In the genomic region with DNA sequence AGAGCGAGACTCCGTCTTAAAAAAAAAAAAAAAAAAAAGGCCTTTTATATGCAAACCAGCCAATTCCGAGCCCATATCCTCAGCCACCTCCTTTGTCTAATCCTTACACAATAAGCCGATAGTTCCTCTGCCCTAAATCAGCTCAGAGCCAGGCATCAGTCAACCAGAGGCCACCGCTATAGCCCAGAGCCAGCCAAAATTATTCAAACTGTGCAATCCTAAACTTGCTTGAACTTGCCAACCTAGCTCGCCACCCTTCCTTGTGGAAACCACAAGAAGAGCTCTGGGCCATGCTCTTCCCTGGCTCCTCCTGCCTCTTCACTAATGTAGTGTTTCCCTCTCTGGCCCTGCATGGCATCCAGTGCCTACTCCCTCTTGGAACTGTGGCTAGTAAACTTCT, we compare ENCODE assay signal across 16 cellular contexts. TPM values are rescaled to one million over a fixed set of nuclear protein-coding genes. Genes with fewer than 3 reads are reported as not detected.
A peak's percentile ranks its signal among the peaks of the same experiment; 100 is the strongest.
DNase-seq lines count a peak whose midpoint lies in the region; ATAC-seq and TF ChIP-seq lines count a peak whose summit lies in the region.
"Had no signal": no experiment of that assay in that cellular context is flagged by ENCODE, and none has a peak within 500 bp of the region (broad histone marks: within the 10 kb centered on the region; RNA-seq: fewer than 3 reads in every experiment).

No MANE protein-coding gene starts in this region.

- CTCF ChIA-PET in activated CD4-positive, alpha-beta memory T cell treated with anti-CD3 and anti-CD28 coated beads, Interleukin-2, amount 10 ng/mL, durations not matched to agents 7 days and 5 days (lab: Charles Lee) = interaction anchor here (1.7 kb wide), 2 partner anchors 45 to 108 kb away, joined by 5 to 7 read pairs; no protein-coding TSS in a partner anchor

- no peak for ATAC-seq in stimulated activated naive CD8-positive, alpha-beta T cell treated with anti-CD3 and anti-CD28 coated beads, Interleukin-15, amount 100 ng/mL, for 72 hours
- ATAC-seq in stimulated activated naive CD8-positive, alpha-beta T cell treated with anti-CD3 and anti-CD28 coated beads, Interleukin-15, Interleukin-2, amounts not matched to agents 100 U/mL and 50 U/mL, for 24 hours = no peak
- ATAC-seq in heart left ventricle = no peak

- H3K4me1 Mint-ChIP-seq in stimulated activated naive CD8-positive, alpha-beta T cell treated with anti-CD3 and anti-CD28 coated beads, Interleukin-15, amount 100 ng/mL, for 72 hours = peaks cover 76% of the 10 kb centered on the region
- H3K4me1 Mint-ChIP-seq in activated CD4-positive, alpha-beta memory T cell treated with anti-CD3 and anti-CD28 coated beads, Interleukin-2, amount 10 ng/mL, durations not matched to agents 7 days and 5 days = peaks cover 54% of the 10 kb centered on the region
- H3K4me1 Mint-ChIP-seq in chondrocyte (ENCODE audit: low read depth) = peaks cover 9% of the 10 kb centered on the region

- no peak for DNase-seq in stimulated activated naive CD8-positive, alpha-beta T cell treated with anti-CD3 and anti-CD28 coated beads, Interleukin-15, amount 100 ng/mL, for 72 hours
- no peak for DNase-seq in stimulated activated naive CD8-positive, alpha-beta T cell treated with anti-CD3 and anti-CD28 coated beads, Interleukin-15, Interleukin-2, amounts not matched to agents 100 U/mL and 50 U/mL, for 24 hours
- DNase-seq in activated CD4-positive, alpha-beta memory T cell treated with anti-CD3 and anti-CD28 coated beads, Interleukin-2, amount 10 ng/mL, durations not matched to agents 7 days and 5 days = no peak
- peak; percentile 68 for DNase-seq in foreskin melanocyte
- no peak for DNase-seq in kidney glomerular epithelial cell (lab: John Stamatoyannopoulos, UW)
- no peak for DNase-seq in sigmoid colon
- DNase-seq in heart left ventricle = no peak
- DNase-seq in chondrocyte (ENCODE audit: low spot score) = no peak
- DNase-seq: activated CD8-positive, alpha-beta memory T cell treated with anti-CD3 and anti-CD28 coated beads, Interleukin-2, amount 50 U/mL, for 48 hours; EL; KG1; NCI-H187; NCI-H774; stimulated activated CD4-positive, alpha-beta T cell treated with anti-CD3 and anti-CD28 coated beads, Interleukin-4, amount 100 ng/mL, for 1 hour had no signal

- H3K4me1 ChIP-seq in sigmoid colon (no peaks in the 10 kb centered on the region), heart left ventricle (peaks cover 0 to 26% (median 0%) of the 10 kb centered on the region in 12 donors)
- H3K4me1 ChIP-seq: ascending aorta, right atrium auricular region had no signal

- intact Hi-C loops in sigmoid colon (cut with DNase I) (no loop called here), heart left ventricle (cut with DNase I) (no loop called here)

- POLR2A ChIA-PET in activated CD4-positive, alpha-beta memory T cell treated with anti-CD3 and anti-CD28 coated beads, Interleukin-2, amount 10 ng/mL, durations not matched to agents 7 days and 5 days (lab: Charles Lee) = interaction anchor here (0.7 to 19.7 kb wide), 11 partner anchors 9 to 96 kb away, joined by 3 to 185 read pairs (median 4); a partner anchor contains a TSS

- H3K4me3 Mint-ChIP-seq in stimulated activated naive CD8-positive, alpha-beta T cell treated with anti-CD3 and anti-CD28 coated beads, Interleukin-15, amount 100 ng/mL, for 72 hours = no peak overlapping the region
- no peak overlapping the region for H3K4me3 Mint-ChIP-seq in activated CD4-positive, alpha-beta memory T cell treated with anti-CD3 and anti-CD28 coated beads, Interleukin-2, amount 10 ng/mL, durations not matched to agents 7 days and 5 days
- no peak overlapping the region for H3K4me3 Mint-ChIP-seq in chondrocyte (ENCODE audit: unreplicated experiment)

- H3K4me3 ChIP-seq in sigmoid colon (no peak overlapping the region), heart left ventricle (no peak overlapping the region)
- H3K4me3 ChIP-seq: ascending aorta, right atrium auricular region had no signal

- H3K36me3 Mint-ChIP-seq in activated CD4-positive, alpha-beta memory T cell treated with anti-CD3 and anti-CD28 coated beads, Interleukin-2, amount 10 ng/mL, durations not matched to agents 7 days and 5 days (ENCODE audit: low read depth) = peaks cover 74% of the 10 kb centered on the region
- no peaks in the 10 kb centered on the region for H3K36me3 Mint-ChIP-seq in chondrocyte (ENCODE audit: low read depth)

- TF ChIP-seq CTCF in sigmoid colon (IDR thresholded peaks at IDR 0.05) (no peak), heart left ventricle (IDR thresholded peaks at IDR 0.05) (no peak), chondrocyte (IDR thresholded peaks at IDR 0.05) (no peak)

- 92% methylated on average over 6 of the region's 6 CpGs for WGBS in sigmoid colon, 2 donors
- WGBS in heart left ventricle, 4 donors = 81 to 95% (median 83%) methylated on average over 6 of the region's 6 CpGs

- no peaks in the 10 kb centered on the region for H3K27me3 Mint-ChIP-seq in stimulated activated naive CD8-positive, alpha-beta T cell treated with anti-CD3 and anti-CD28 coated beads, Interleukin-15, amount 100 ng/mL, for 72 hours
- H3K27me3 Mint-ChIP-seq in activated CD4-positive, alpha-beta memory T cell treated with anti-CD3 and anti-CD28 coated beads, Interleukin-2, amount 10 ng/mL, durations not matched to agents 7 days and 5 days = no peaks in the 10 kb centered on the region
- no peaks in the 10 kb centered on the region for H3K27me3 Mint-ChIP-seq in chondrocyte (ENCODE audit: low read depth)

- H3K9me3 ChIP-seq in sigmoid colon = no peaks in the 10 kb centered on the region
- no peaks in the 10 kb centered on the region for H3K9me3 ChIP-seq in heart left ventricle
- H3K9me3 ChIP-seq: ascending aorta, right atrium auricular region had no signal

- H3K9me3 Mint-ChIP-seq in stimulated activated naive CD8-positive, alpha-beta T cell treated with anti-CD3 and anti-CD28 coated beads, Interleukin-15, amount 100 ng/mL, for 72 hours = no peaks in the 10 kb centered on the region
- H3K9me3 Mint-ChIP-seq in activated CD4-positive, alpha-beta memory T cell treated with anti-CD3 and anti-CD28 coated beads, Interleukin-2, amount 10 ng/mL, durations not matched to agents 7 days and 5 days = no peaks in the 10 kb centered on the region
- no peaks in the 10 kb centered on the region for H3K9me3 Mint-ChIP-seq in chondrocyte (ENCODE audit: low read depth)

- H3K27ac Mint-ChIP-seq in stimulated activated naive CD8-positive, alpha-beta T cell treated with anti-CD3 and anti-CD28 coated beads, Interleukin-15, amount 100 ng/mL, for 72 hours = peak overlapping the region; percentile 30 to 72
- H3K27ac Mint-ChIP-seq in activated CD4-positive, alpha-beta memory T cell treated with anti-CD3 and anti-CD28 coated beads, Interleukin-2, amount 10 ng/mL, durations not matched to agents 7 days and 5 days = peak overlapping the region; percentile 28
- no peak overlapping the region for H3K27ac Mint-ChIP-seq in chondrocyte (ENCODE audit: unreplicated experiment)

- H3K27ac ChIP-seq in sigmoid colon = no peak overlapping the region
- H3K27ac ChIP-seq in heart left ventricle = no peak overlapping the region
- H3K27ac ChIP-seq: ascending aorta, right atrium auricular region had no signal

- H3K36me3 ChIP-seq in sigmoid colon (no peaks in the 10 kb centered on the region), heart left ventricle (peaks cover 0 to 74% (median 0%) of the 10 kb centered on the region in 9 donors)
- H3K36me3 ChIP-seq: ascending aorta, right atrium auricular region had no signal

- TF ChIP-seq EP300 in sigmoid colon (IDR thresholded peaks at IDR 0.05) = no peak

- H3K27me3 ChIP-seq in sigmoid colon (peaks cover 0 to 5% (median 0%) of the 10 kb centered on the region in 3 donors), heart left ventricle (no peaks in the 10 kb centered on the region)
- H3K27me3 ChIP-seq: ascending aorta, right atrium auricular region had no signal

- no peak for TF ChIP-seq POLR2A in sigmoid colon (IDR thresholded peaks at IDR 0.05)
- no peak for TF ChIP-seq POLR2A in heart left ventricle (IDR thresholded peaks at IDR 0.05)

RNA-seq across cellular contexts. Expression of a gene that starts 17.7 kb away (rescaled TPM):
- total RNA-seq in activated CD4-positive, alpha-beta memory T cell treated with anti-CD3 and anti-CD28 coated beads, Interleukin-2, amount 10 ng/mL, durations not matched to agents 7 days and 5 days = 100 to 1,000 TPM; 583 to 586 TPM
- total RNA-seq in sigmoid colon (1 to 10 TPM; 1.1 to 3.8 (median 2.6) TPM), heart left ventricle (10 to 100 TPM in 2 of 9 donors, 1 to 10 TPM in 4, under 1 TPM in 3; 0.25 to 29.5 (median 1.8) TPM), chondrocyte (not detected in 3 replicates)
- polyA plus RNA-seq in sigmoid colon (10 to 100 TPM in 1 of 3 donors, 1 to 10 TPM in 1, under 1 TPM in 1; 0.60 to 20.7 (median 2.8) TPM), heart left ventricle (1 to 10 TPM in 1 of 2 donors, under 1 TPM in 1; 0.47 to 1.3 TPM)

RNA-seq across cellular contexts. Expression of a gene that starts 36.2 kb away (rescaled TPM):
- 1 to 10 TPM; 5.9 to 6.0 TPM for total RNA-seq in activated CD4-positive, alpha-beta memory T cell treated with anti-CD3 and anti-CD28 coated beads, Interleukin-2, amount 10 ng/mL, durations not matched to agents 7 days and 5 days
- total RNA-seq in sigmoid colon (10 to 100 TPM; 32.4 to 55.9 (median 42.7) TPM), heart left ventricle (10 to 100 TPM; 38.9 to 67.0 (median 47.8) TPM), chondrocyte (27.6 to 30.0 TPM (median 28.6 TPM) in 3 replicates)
- polyA plus RNA-seq in sigmoid colon (10 to 100 TPM; 46.2 to 61.0 (median 54.8) TPM), heart left ventricle (10 to 100 TPM; 60.9 to 88.2 TPM)

RNA-seq across cellular contexts. Expression of a gene that starts 44.4 kb away (rescaled TPM):
- 10 to 100 TPM; 10.6 to 10.7 TPM for total RNA-seq in activated CD4-positive, alpha-beta memory T cell treated with anti-CD3 and anti-CD28 coated beads, Interleukin-2, amount 10 ng/mL, durations not matched to agents 7 days and 5 days
- 10 to 100 TPM; 10.3 to 15.5 (median 13.1) TPM for total RNA-seq in sigmoid colon
- 10 to 100 TPM in 1 of 3 donors, 1 to 10 TPM in 2; 6.0 to 12.0 (median 8.3) TPM for polyA plus RNA-seq in sigmoid colon
- total RNA-seq in heart left ventricle = 10 to 100 TPM in 5 of 9 donors, 1 to 10 TPM in 4; 8.6 to 15.2 (median 10.5) TPM
- 1 to 10 TPM; 8.9 to 9.5 TPM for polyA plus RNA-seq in heart left ventricle
- 3.5 to 6.7 TPM (median 6.7 TPM) in 3 replicates for total RNA-seq in chondrocyte

RNA-seq across cellular contexts. Expression of a gene that starts 44.5 kb away (rescaled TPM):
- total RNA-seq in activated CD4-positive, alpha-beta memory T cell treated with anti-CD3 and anti-CD28 coated beads, Interleukin-2, amount 10 ng/mL, durations not matched to agents 7 days and 5 days = 10 to 100 TPM; 56.3 to 57.8 TPM
- 10 to 100 TPM; 25.0 to 32.3 (median 25.3) TPM for total RNA-seq in sigmoid colon
- 100 to 1,000 TPM in 2 of 3 donors, 10 to 100 TPM in 1; 80.5 to 213 (median 175) TPM for polyA plus RNA-seq in sigmoid colon
- total RNA-seq in heart left ventricle = 10 to 100 TPM; 15.1 to 46.2 (median 30.0) TPM
- polyA plus RNA-seq in heart left ventricle = 10 to 100 TPM; 18.9 to 62.8 TPM
- 37.4 to 54.3 TPM (median 53.8 TPM) in 3 replicates for total RNA-seq in chondrocyte

Comparison
In these comparisons a context has a peak if more than half of its experiments do, and no peak if none do; other contexts are left out.
1. RNA of a gene that starts 17.7 kb away (total RNA-seq): 583 to 586 TPM in activated CD4-positive, alpha-beta memory T cell treated with anti-CD3 and anti-CD28 coated beads, Interleukin-2, amount 10 ng/mL, durations not matched to agents 7 days and 5 days; 1.1 to 3.8 TPM in sigmoid colon, 0.25 to 29.5 TPM in heart left ventricle and not detected in chondrocyte; every median in the first group is over 10 times any median in the second.